1 cellular context compared by ENCODE assay signal in genomic region chr15:50046868-50047267, GRCh38.
TF ChIP-seq lines count a peak whose summit lies in the region.

No MANE protein-coding gene starts in this region.

TF ChIP-seq in GM23338, 12 proteins besides CTCF, POLR2A, EP300 and RAD21 (continued from another document):
- TF ChIP-seq ZNF462 (CRISPR knock-in tag; IDR thresholded peaks at IDR 0.05): no peak
- TF ChIP-seq ETS1 (IDR thresholded peaks at IDR 0.05): no peak
- no peak for TF ChIP-seq EZH2phosphoT487 (IDR thresholded peaks at IDR 0.05; ENCODE audit: unreplicated experiment)
- no peak for TF ChIP-seq STAT1 (IDR thresholded peaks at IDR 0.05; ENCODE audit: unreplicated experiment)
- TF ChIP-seq REST (IDR thresholded peaks at IDR 0.05; ENCODE audit: unreplicated experiment): no peak
- no peak for TF ChIP-seq NANOG (IDR thresholded peaks at IDR 0.05; ENCODE audit: borderline replicate concordance)
- TF ChIP-seq ZNF331 (CRISPR knock-in tag; IDR thresholded peaks at IDR 0.05; ENCODE audit: low read depth): no peak
